Comparison of ENCODE assay signal across 10 cellular contexts in the genomic region with DNA sequence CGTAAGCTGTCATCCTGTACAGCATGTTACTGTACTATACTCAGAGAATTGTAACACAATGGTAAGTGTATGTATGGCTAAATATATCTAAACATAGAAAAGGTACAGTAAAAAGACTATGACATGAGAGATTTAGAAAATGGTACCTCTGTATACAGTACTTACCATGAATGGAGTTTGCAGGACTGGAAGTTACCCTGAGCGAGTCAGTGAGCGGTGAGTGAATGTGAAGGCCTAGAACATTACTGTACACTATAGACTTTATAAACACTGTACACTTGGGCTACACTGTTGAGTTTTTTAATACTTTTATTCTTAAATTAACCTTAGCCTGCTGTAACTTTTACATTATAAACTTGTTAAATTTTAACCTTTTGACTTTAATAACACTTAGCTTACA. TPM values are rescaled to one million over a fixed set of nuclear protein-coding genes. Genes with fewer than 3 reads are reported as not detected.
DNase-seq lines count a peak whose midpoint lies in the region; ATAC-seq and TF ChIP-seq lines count a peak whose summit lies in the region.
"Had no signal": no experiment of that assay in that cellular context is flagged by ENCODE, and none has a peak within 500 bp of the region (broad histone marks: within the 10 kb centered on the region; RNA-seq: fewer than 3 reads in every experiment).

No MANE protein-coding gene starts in this region.

- peak overlapping the region; percentile 92 for H3K4me3 Mint-ChIP-seq in T-helper 1 cell treated with Interleukin-12 subunit alpha and Interleukin-12 subunit beta and Interleukin-4 antibody, amounts not matched to agents 30 μg/mL and 1 μg/mL, for 36 hours

- H3K36me3 Mint-ChIP-seq in T-helper 1 cell treated with Interleukin-12 subunit alpha and Interleukin-12 subunit beta and Interleukin-4 antibody, amounts not matched to agents 30 μg/mL and 1 μg/mL, for 36 hours (ENCODE audit: low read depth), result peaks cover 35% of the 10 kb centered on the region

- no peaks in the 10 kb centered on the region for H3K9me3 ChIP-seq in hepatocyte (ENCODE audit: low read depth)
- H3K9me3 ChIP-seq in skeletal muscle tissue (ENCODE audit: control insufficient read depth in 3 of 3, low read length in 3 of 3), result no peaks in the 10 kb centered on the region
- H3K9me3 ChIP-seq: esophagus muscularis mucosa had no signal

- H3K4me3 ChIP-seq in WI38 (ENCODE audit: low read depth, low read length) (peak overlapping the region; percentile 98), hepatocyte (no peak overlapping the region), skeletal muscle tissue (ENCODE audit: low read length in 3 of 3) (peak overlapping the region in 2 of 3 donors; percentile 95 to 99)

- H3K36me3 ChIP-seq in hepatocyte (replicated peaks; ENCODE audit: insufficient read depth, low read depth) (no peaks in the 10 kb centered on the region), skeletal muscle tissue (ENCODE audit: control insufficient read depth in 3 of 3, insufficient read depth in 3 of 3, low read length in 3 of 3) (peaks cover 16 to 36% (median 31%) of the 10 kb centered on the region in 3 donors)

- TF ChIP-seq CTCF in WI38 (IDR thresholded peaks at IDR 0.05; ENCODE audit: low read depth, low read length), result no peak
- TF ChIP-seq CTCF in hepatocyte (IDR thresholded peaks at IDR 0.05; ENCODE audit: poor library complexity), result no peak

- WGBS in hepatocyte (ENCODE audit: low lambda C conversion rate, missing lambda C conversion rate), result 94% methylated on average over 3 of the region's 3 CpGs

- no peak for ATAC-seq in GM21529 (IDR thresholded peaks at IDR 0.05; ENCODE audit: unreplicated experiment)

- H3K79me2 ChIP-seq in hepatocyte, result peaks cover 27% of the 10 kb centered on the region

- H3K9me3 Mint-ChIP-seq in T-helper 1 cell treated with Interleukin-12 subunit alpha and Interleukin-12 subunit beta and Interleukin-4 antibody, amounts not matched to agents 30 μg/mL and 1 μg/mL, for 36 hours, result no peaks in the 10 kb centered on the region

- no peak overlapping the region for H3K9ac ChIP-seq in skeletal muscle tissue (ENCODE audit: low read depth in 1 of 3, low read length in 3 of 3)

- H3K4me1 ChIP-seq in hepatocyte (ENCODE audit: insufficient read depth), result peaks cover 8% of the 10 kb centered on the region
- peaks cover 9 to 18% (median 10%) of the 10 kb centered on the region in 3 donors for H3K4me1 ChIP-seq in skeletal muscle tissue (ENCODE audit: control insufficient read depth in 3 of 3, insufficient read depth in 3 of 3, low read length in 3 of 3)

- no peak overlapping the region for H2AFZ ChIP-seq in hepatocyte

- peak overlapping the region; percentile 85 for H3K4me2 ChIP-seq in hepatocyte

- no peaks in the 10 kb centered on the region for H3K27me3 Mint-ChIP-seq in T-helper 1 cell treated with Interleukin-12 subunit alpha and Interleukin-12 subunit beta and Interleukin-4 antibody, amounts not matched to agents 30 μg/mL and 1 μg/mL, for 36 hours (ENCODE audit: low read depth)

- H4K20me1 ChIP-seq in hepatocyte (ENCODE audit: insufficient read depth, poor library complexity, severe bottlenecking), result no peaks in the 10 kb centered on the region

- H3K27ac ChIP-seq in hepatocyte, result no peak overlapping the region
- H3K27ac ChIP-seq in skeletal muscle tissue (ENCODE audit: low read depth, low read length), result no peak overlapping the region

- H3K27ac Mint-ChIP-seq in T-helper 1 cell treated with Interleukin-12 subunit alpha and Interleukin-12 subunit beta and Interleukin-4 antibody, amounts not matched to agents 30 μg/mL and 1 μg/mL, for 36 hours, result peak overlapping the region; percentile 62

- H3K27me3 ChIP-seq in hepatocyte, result no peaks in the 10 kb centered on the region
- no peaks in the 10 kb centered on the region for H3K27me3 ChIP-seq in skeletal muscle tissue (ENCODE audit: control insufficient read depth in 3 of 3, insufficient read depth in 3 of 3, low read length in 3 of 3)
- H3K27me3 ChIP-seq: esophagus muscularis mucosa had no signal

- H3K4me1 Mint-ChIP-seq in T-helper 1 cell treated with Interleukin-12 subunit alpha and Interleukin-12 subunit beta and Interleukin-4 antibody, amounts not matched to agents 30 μg/mL and 1 μg/mL, for 36 hours (ENCODE audit: low read depth), result peaks cover 39% of the 10 kb centered on the region

- DNase-seq in T-helper 1 cell (no peak), hepatocyte (ENCODE audit: low spot score) (no peak), hippocampal formation (lab: John Stamatoyannopoulos, UW) (no peak)
- no peak for DNase-seq in stimulated activated CD4-positive, alpha-beta T cell treated with anti-CD3 and anti-CD28 coated beads, Interleukin-15, amount 100 ng/mL, for 24 hours
- DNase-seq: NCI-H1694 had no signal

- no peaks in the 10 kb centered on the region for H3K9me2 ChIP-seq in hepatocyte (replicated peaks; ENCODE audit: insufficient read depth)

RNA-seq across cellular contexts. Expression of gene DDX18, which starts 1.5 kb away (rescaled TPM):
- 47.0 and 58.9 TPM in 2 replicates for total RNA-seq in hepatocyte
- polyA plus RNA-seq in hepatocyte, result 27.7 and 30.8 TPM in 2 replicates
- 32.4 TPM for total RNA-seq in skeletal muscle tissue
